ENCODE assay signal across 30 cellular contexts in genomic region chr15:66945286-66945685, GRCh38.
"Had no signal": no experiment of that assay in that cellular context is flagged by ENCODE, and none has a peak within 500 bp of the region (broad histone marks: within the 10 kb centered on the region; RNA-seq: fewer than 3 reads in every experiment).

No MANE protein-coding gene starts in this region.

- ATAC-seq: effector memory CD8-positive, alpha-beta T cell; left colon; lower lobe of right lung; mucosa of descending colon; pancreas; stimulated activated naive CD8-positive, alpha-beta T cell treated with anti-CD3 and anti-CD28 coated beads, Interleukin-15, Interleukin-2, amounts not matched to agents 100 U/mL and 50 U/mL, for 24 hours had no signal

- FAIRE-seq: endometrium, pancreas had no signal

- H3K9me3 ChIP-seq: esophagus squamous epithelium, lower lobe of right lung, mucosa of descending colon, neutrophil, pancreas, right lobe of liver, testis had no signal

- H3K4me1 Mint-ChIP-seq: immature natural killer cell had no signal

- DNase-seq: effector memory CD8-positive, alpha-beta T cell; erythroblast; esophagus squamous epithelium; foreskin melanocyte; hypothalamus; immature natural killer cell; islet precursor cell; kidney glomerular epithelial cell; left colon; left ventricle myocardium inferior; lower lobe of right lung; mucosa of descending colon; naive B cell; nephron progenitor cell; pancreas; right lobe of liver; stimulated activated CD4-positive, alpha-beta T cell treated with anti-CD3 and anti-CD28 coated beads, Interleukin-12 subunit alpha, Interleukin-12 subunit beta, amount 100 ng/mL, for 4 hours; stimulated activated CD4-positive, alpha-beta T cell treated with anti-CD3 and anti-CD28 coated beads, Interleukin-1b, Interleukin-23, amount 100 ng/mL, for 48 hours; stimulated activated CD4-positive, alpha-beta T cell treated with anti-CD3 and anti-CD28 coated beads, Interleukin-4, amount 100 ng/mL, for 1 hour; stimulated activated CD8-positive, alpha-beta memory T cell treated with anti-CD3 and anti-CD28 coated beads, Interleukin-4, amount 100 ng/mL, for 48 hours; stimulated activated naive CD8-positive, alpha-beta T cell treated with anti-CD3 and anti-CD28 coated beads, Interleukin-15, Interleukin-2, amounts not matched to agents 100 U/mL and 50 U/mL, for 24 hours; substantia nigra; testis had no signal

- H3K9me3 Mint-ChIP-seq: effector memory CD8-positive, alpha-beta T cell; immature natural killer cell; nephron progenitor cell; type B pancreatic cell had no signal

- H3K36me3 Mint-ChIP-seq: immature natural killer cell, mesothelial cell of epicardium, naive B cell, type B pancreatic cell had no signal

- H3K4me2 ChIP-seq: smooth muscle cell had no signal

- H3K27ac ChIP-seq: coronary artery, esophagus squamous epithelium, left ventricle myocardium inferior, lower lobe of right lung, neutrophil, pancreas, right lobe of liver, testis, tibial artery had no signal

- H3K4me1 ChIP-seq: pancreas, right lobe of liver, testis had no signal

- H3K4me3 ChIP-seq: coronary artery, esophagus squamous epithelium, left ventricle myocardium inferior, lower lobe of right lung, mucosa of descending colon, pancreas, smooth muscle cell, testis, tibial artery had no signal

- H3K27me3 ChIP-seq: esophagus squamous epithelium, pancreas, right lobe of liver, testis, tibial artery had no signal

- H3K27ac Mint-ChIP-seq: effector memory CD8-positive, alpha-beta T cell; immature natural killer cell; mesothelial cell of epicardium; nephron progenitor cell; type B pancreatic cell had no signal

- H3K4me3 Mint-ChIP-seq: effector memory CD8-positive, alpha-beta T cell; immature natural killer cell; mesothelial cell of epicardium; naive B cell; nephron progenitor cell; type B pancreatic cell had no signal

- H3K36me3 ChIP-seq: esophagus squamous epithelium, left ventricle myocardium inferior, lower lobe of right lung, neutrophil, pancreas, right lobe of liver, tibial artery had no signal
